ENCODE assay signal across 1 cellular context in the genomic region with DNA sequence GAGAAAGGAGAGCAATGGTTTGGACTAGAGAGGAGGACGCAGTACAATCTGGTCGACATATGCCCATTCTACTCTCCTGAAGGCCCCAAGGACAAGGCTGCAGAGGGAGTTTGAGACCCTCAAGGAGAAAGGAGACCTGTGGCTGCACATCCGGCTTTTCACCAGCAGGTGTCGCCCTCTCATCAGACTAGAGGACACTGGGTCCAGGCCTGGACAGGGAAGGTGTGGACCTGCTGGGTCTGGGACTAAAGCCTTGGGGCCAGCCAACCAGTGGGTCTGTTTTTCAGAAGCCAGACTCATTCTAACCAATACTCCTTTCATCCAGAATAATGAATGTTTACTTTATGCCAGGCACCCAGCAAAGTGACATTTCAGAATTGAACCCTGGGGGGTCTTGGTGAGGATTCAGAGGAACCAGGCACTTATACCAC.
TF ChIP-seq lines count a peak whose summit lies in the region.

No MANE protein-coding gene starts in this region.

TF ChIP-seq in HepG2, 621 proteins besides CTCF, POLR2A, EP300 and RAD21 (continued from another document and continues in another):
- no peak for TF ChIP-seq ZNF646 (CRISPR knock-in tag; IDR thresholded peaks at IDR 0.05)
- TF ChIP-seq EZH2 (conservative IDR thresholded peaks at IDR 0.05; ENCODE audit: low read depth, low read length), result no peak
- TF ChIP-seq, protein P1, sequence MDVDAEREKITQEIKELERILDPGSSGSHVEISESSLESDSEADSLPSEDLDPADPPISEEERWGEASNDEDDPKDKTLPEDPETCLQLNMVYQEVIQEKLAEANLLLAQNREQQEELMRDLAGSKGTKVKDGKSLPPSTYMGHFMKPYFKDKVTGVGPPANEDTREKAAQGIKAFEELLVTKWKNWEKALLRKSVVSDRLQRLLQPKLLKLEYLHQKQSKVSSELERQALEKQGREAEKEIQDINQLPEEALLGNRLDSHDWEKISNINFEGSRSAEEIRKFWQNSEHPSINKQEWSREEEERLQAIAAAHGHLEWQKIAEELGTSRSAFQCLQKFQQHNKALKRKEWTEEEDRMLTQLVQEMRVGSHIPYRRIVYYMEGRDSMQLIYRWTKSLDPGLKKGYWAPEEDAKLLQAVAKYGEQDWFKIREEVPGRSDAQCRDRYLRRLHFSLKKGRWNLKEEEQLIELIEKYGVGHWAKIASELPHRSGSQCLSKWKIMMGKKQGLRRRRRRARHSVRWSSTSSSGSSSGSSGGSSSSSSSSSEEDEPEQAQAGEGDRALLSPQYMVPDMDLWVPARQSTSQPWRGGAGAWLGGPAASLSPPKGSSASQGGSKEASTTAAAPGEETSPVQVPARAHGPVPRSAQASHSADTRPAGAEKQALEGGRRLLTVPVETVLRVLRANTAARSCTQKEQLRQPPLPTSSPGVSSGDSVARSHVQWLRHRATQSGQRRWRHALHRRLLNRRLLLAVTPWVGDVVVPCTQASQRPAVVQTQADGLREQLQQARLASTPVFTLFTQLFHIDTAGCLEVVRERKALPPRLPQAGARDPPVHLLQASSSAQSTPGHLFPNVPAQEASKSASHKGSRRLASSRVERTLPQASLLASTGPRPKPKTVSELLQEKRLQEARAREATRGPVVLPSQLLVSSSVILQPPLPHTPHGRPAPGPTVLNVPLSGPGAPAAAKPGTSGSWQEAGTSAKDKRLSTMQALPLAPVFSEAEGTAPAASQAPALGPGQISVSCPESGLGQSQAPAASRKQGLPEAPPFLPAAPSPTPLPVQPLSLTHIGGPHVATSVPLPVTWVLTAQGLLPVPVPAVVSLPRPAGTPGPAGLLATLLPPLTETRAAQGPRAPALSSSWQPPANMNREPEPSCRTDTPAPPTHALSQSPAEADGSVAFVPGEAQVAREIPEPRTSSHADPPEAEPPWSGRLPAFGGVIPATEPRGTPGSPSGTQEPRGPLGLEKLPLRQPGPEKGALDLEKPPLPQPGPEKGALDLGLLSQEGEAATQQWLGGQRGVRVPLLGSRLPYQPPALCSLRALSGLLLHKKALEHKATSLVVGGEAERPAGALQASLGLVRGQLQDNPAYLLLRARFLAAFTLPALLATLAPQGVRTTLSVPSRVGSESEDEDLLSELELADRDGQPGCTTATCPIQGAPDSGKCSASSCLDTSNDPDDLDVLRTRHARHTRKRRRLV (CRISPR knock-in tag; IDR thresholded peaks at IDR 0.05), result no peak
- no peak for TF ChIP-seq ARNT (IDR thresholded peaks at IDR 0.05)
- TF ChIP-seq SMAD3 (CRISPR knock-in tag; IDR thresholded peaks at IDR 0.05), result 0 out of 2 replicates have a peak, but pooled peaks have one; percentile 52
- TF ChIP-seq KDM6A (CRISPR knock-in tag; IDR thresholded peaks at IDR 0.05; ENCODE audit: low read depth), result no peak
- no peak for TF ChIP-seq ZNF282 (IDR thresholded peaks at IDR 0.05; ENCODE audit: partially characterized antibody)
- no peak for TF ChIP-seq ZNF784 (CRISPR knock-in tag; IDR thresholded peaks at IDR 0.05; ENCODE audit: borderline replicate concordance)
- TF ChIP-seq U2AF2 (IDR thresholded peaks at IDR 0.05; ENCODE audit: low read depth, low read length), result no peak
- TF ChIP-seq, protein P2, sequence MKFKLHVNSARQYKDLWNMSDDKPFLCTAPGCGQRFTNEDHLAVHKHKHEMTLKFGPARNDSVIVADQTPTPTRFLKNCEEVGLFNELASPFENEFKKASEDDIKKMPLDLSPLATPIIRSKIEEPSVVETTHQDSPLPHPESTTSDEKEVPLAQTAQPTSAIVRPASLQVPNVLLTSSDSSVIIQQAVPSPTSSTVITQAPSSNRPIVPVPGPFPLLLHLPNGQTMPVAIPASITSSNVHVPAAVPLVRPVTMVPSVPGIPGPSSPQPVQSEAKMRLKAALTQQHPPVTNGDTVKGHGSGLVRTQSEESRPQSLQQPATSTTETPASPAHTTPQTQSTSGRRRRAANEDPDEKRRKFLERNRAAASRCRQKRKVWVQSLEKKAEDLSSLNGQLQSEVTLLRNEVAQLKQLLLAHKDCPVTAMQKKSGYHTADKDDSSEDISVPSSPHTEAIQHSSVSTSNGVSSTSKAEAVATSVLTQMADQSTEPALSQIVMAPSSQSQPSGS (CRISPR knock-in tag; IDR thresholded peaks at IDR 0.05), result no peak
- TF ChIP-seq JDP2 (CRISPR knock-in tag; IDR thresholded peaks at IDR 0.05; ENCODE audit: borderline replicate concordance), result no peak
- TF ChIP-seq MTA1 (CRISPR knock-in tag; IDR thresholded peaks at IDR 0.05; ENCODE audit: borderline replicate concordance), result no peak
- TF ChIP-seq RCOR2 (CRISPR knock-in tag; IDR thresholded peaks at IDR 0.05), result no peak
- TF ChIP-seq HNRNPUL1 (IDR thresholded peaks at IDR 0.05; ENCODE audit: low read depth, low read length), result no peak
- TF ChIP-seq ZSCAN12 (CRISPR knock-in tag; IDR thresholded peaks at IDR 0.05), result no peak
- TF ChIP-seq ELF3 (CRISPR knock-in tag; IDR thresholded peaks at IDR 0.05), result peak; percentile 37; the same call in 1 of the 2 replicates
- TF ChIP-seq ARNT2 (CRISPR knock-in tag; IDR thresholded peaks at IDR 0.05; ENCODE audit: low read depth), result no peak
- TF ChIP-seq ZBTB7B (CRISPR knock-in tag; IDR thresholded peaks at IDR 0.05), result 0 out of 2 replicates have a peak, but pooled peaks have one; percentile 31
- TF ChIP-seq GATAD2A (CRISPR knock-in tag; IDR thresholded peaks at IDR 0.05), result peak; percentile 34; the same call in 1 of the 2 replicates
- TF ChIP-seq ZNF446 (CRISPR knock-in tag; IDR thresholded peaks at IDR 0.05), result no peak
- no peak for TF ChIP-seq ZNF337 (CRISPR knock-in tag; IDR thresholded peaks at IDR 0.05; ENCODE audit: borderline replicate concordance, low read depth)
- peak; percentile 46; the same call in 1 of the 2 replicates for TF ChIP-seq ZNF331 (CRISPR knock-in tag; IDR thresholded peaks at IDR 0.05)
- TF ChIP-seq, protein P3, sequence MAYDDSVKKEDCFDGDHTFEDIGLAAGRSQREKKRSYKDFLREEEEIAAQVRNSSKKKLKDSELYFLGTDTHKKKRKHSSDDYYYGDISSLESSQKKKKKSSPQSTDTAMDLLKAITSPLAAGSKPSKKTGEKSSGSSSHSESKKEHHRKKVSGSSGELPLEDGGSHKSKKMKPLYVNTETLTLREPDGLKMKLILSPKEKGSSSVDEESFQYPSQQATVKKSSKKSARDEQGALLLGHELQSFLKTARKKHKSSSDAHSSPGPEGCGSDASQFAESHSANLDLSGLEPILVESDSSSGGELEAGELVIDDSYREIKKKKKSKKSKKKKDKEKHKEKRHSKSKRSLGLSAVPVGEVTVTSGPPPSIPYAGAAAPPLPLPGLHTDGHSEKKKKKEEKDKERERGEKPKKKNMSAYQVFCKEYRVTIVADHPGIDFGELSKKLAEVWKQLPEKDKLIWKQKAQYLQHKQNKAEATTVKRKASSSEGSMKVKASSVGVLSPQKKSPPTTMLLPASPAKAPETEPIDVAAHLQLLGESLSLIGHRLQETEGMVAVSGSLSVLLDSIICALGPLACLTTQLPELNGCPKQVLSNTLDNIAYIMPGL (CRISPR knock-in tag; IDR thresholded peaks at IDR 0.05; ENCODE audit: borderline replicate concordance in 1 of 2, low read depth in 1 of 2), result peak; percentile 45 to 56; a peak in 1 of 4 replicates
- TF ChIP-seq SOX6 (IDR thresholded peaks at IDR 0.05), result no peak
- no peak for TF ChIP-seq SOX6 (CRISPR knock-in tag; IDR thresholded peaks at IDR 0.05)
- TF ChIP-seq CREM (IDR thresholded peaks at IDR 0.05), result no peak
- TF ChIP-seq CREM (CRISPR knock-in tag; IDR thresholded peaks at IDR 0.05), result no peak
- no peak for TF ChIP-seq PHF21A (CRISPR knock-in tag; IDR thresholded peaks at IDR 0.05)
- no peak for TF ChIP-seq PBX3 (CRISPR knock-in tag; IDR thresholded peaks at IDR 0.05; ENCODE audit: borderline replicate concordance)
- TF ChIP-seq IRF9 (CRISPR knock-in tag; IDR thresholded peaks at IDR 0.05; ENCODE audit: borderline replicate concordance), result no peak
- TF ChIP-seq, protein P4, sequence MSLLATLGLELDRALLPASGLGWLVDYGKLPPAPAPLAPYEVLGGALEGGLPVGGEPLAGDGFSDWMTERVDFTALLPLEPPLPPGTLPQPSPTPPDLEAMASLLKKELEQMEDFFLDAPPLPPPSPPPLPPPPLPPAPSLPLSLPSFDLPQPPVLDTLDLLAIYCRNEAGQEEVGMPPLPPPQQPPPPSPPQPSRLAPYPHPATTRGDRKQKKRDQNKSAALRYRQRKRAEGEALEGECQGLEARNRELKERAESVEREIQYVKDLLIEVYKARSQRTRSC (CRISPR knock-in tag; IDR thresholded peaks at IDR 0.05; ENCODE audit: low read depth), result no peak
- TF ChIP-seq DBP (CRISPR knock-in tag; IDR thresholded peaks at IDR 0.05; ENCODE audit: not compliant biosample characterization), result no peak
- no peak for TF ChIP-seq ZNF20 (CRISPR knock-in tag; IDR thresholded peaks at IDR 0.05)
- TF ChIP-seq ZSCAN21 (CRISPR knock-in tag; IDR thresholded peaks at IDR 0.05; ENCODE audit: borderline replicate concordance), result no peak
- 0 out of 2 replicates have a peak, but pooled peaks have one; percentile 38 for TF ChIP-seq THRA (CRISPR knock-in tag; IDR thresholded peaks at IDR 0.05; ENCODE audit: borderline replicate concordance)
